ENCODE assay signal across 8 cellular contexts in the genomic region with DNA sequence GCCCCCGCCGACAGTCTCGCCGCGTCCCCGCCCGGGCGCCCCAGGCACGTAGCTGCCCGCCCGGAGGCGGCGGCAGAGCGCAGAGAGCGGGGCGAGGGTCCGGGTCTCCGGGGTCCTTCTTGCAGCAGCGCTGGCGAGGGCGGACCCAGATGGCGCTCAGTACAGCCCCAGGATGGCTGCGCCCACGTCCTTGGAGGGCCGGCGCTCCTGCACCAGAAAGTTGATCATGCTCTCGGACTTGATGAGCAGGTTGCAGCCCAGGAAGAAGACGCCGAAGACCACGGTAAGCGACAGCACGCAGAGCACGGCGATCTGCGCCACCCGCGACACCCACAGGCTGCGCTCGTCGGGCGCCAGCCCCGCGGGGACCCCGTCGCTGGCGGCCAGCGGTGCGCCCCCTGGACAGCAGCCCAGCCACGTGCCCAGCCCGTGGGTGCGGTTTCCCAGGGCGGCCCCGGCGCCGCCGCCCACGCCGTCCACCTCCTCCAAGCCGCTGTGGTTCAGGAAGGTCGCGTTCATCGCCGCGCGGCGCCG. TPM values are rescaled to one million over a fixed set of nuclear protein-coding genes. Genes with fewer than 3 reads are reported as not detected.
DNase-seq lines count a peak whose midpoint lies in the region; ATAC-seq, FAIRE-seq and TF ChIP-seq lines count a peak whose summit lies in the region.

No MANE protein-coding gene starts in this region.

- 1 to 2% methylated on average over 58 to 65 of the region's 67 CpGs for WGBS in mesodermal cell (ENCODE audit: insufficient coverage in 2 of 2), 2 experiments

- H3K9me3 Mint-ChIP-seq in CD14-positive monocyte, result peaks cover 0 to 9% (median 3%) of the 10 kb centered on the region in 7 donors

- no peak for ATAC-seq in GM21723 (IDR thresholded peaks at IDR 0.05; ENCODE audit: unreplicated experiment)

- no peak overlapping the region for H3K27ac Mint-ChIP-seq in CD14-positive monocyte

- H3K27ac ChIP-seq in caudate nucleus (ENCODE audit: low read depth, low read length) (peak overlapping the region; percentile 88), mesodermal cell (ENCODE audit: low read depth, low read length, severe bottlenecking) (no peak overlapping the region), vagina (no peak overlapping the region)

- no peak for FAIRE-seq in H54 (lab: Jason Lieb, UNC)

- intact Hi-C loops in CD14-positive monocyte (cut with micrococcal nuclease) (no loop called here), vagina (cut with DNase I) (no loop called here)

- no peaks in the 10 kb centered on the region for H3K9me3 ChIP-seq in mesodermal cell (ENCODE audit: control insufficient read depth, low read length)
- H3K9me3 ChIP-seq in vagina, result no peaks in the 10 kb centered on the region

- no peaks in the 10 kb centered on the region for H3K27me3 ChIP-seq in vagina

- H3K36me3 Mint-ChIP-seq in CD14-positive monocyte, result peaks cover 0 to 3% of the 10 kb centered on the region in 2 donors

- TF ChIP-seq POLR2A in vagina (IDR thresholded peaks at IDR 0.05) (no peak), H54 (IDR thresholded peaks at IDR 0.05; ENCODE audit: low read depth, low read length) (no peak)

- H3K27me3 Mint-ChIP-seq in CD14-positive monocyte (ENCODE audit: low read depth in 3 of 3), result peaks cover 47 to 71% (median 63%) of the 10 kb centered on the region in 3 donors

- H3K4me1 ChIP-seq in mesodermal cell (ENCODE audit: control insufficient read depth, insufficient read depth, low read length, poor library complexity, severe bottlenecking), result peaks cover 18% of the 10 kb centered on the region
- peaks cover 26% of the 10 kb centered on the region for H3K4me1 ChIP-seq in vagina

- H3K4me1 Mint-ChIP-seq in CD14-positive monocyte, result peaks cover 10% of the 10 kb centered on the region

- no peak for TF ChIP-seq CTCF in CD14-positive monocyte (IDR thresholded peaks at IDR 0.05)
- TF ChIP-seq CTCF in vagina (IDR thresholded peaks at IDR 0.05), result no peak

- peak overlapping the region; percentile 42 for H3K4me3 ChIP-seq in mesodermal cell (ENCODE audit: extremely low read depth, insufficient read depth, low read length, poor library complexity, severe bottlenecking)
- H3K4me3 ChIP-seq in vagina, result peak overlapping the region; percentile 51 to 59

- no peak for DNase-seq in CD14-positive monocyte (ENCODE audit: low spot score)
- DNase-seq in M059J (ENCODE audit: low read depth), result peak; percentile 18
- peak in 2 of 61 donors; percentile 6 to 38 for DNase-seq in caudate nucleus (lab: John Stamatoyannopoulos, UW)
- no peak for DNase-seq in vagina (ENCODE audit: extremely low spot score in 2 of 2)
- no peak for DNase-seq in H54 (ENCODE audit: insufficient read length, low spot score)
- DNase-seq in central memory CD4-positive, alpha-beta T cell, result no peak

- H3K36me3 ChIP-seq in mesodermal cell (ENCODE audit: control insufficient read depth, insufficient read depth, low read length) (no peaks in the 10 kb centered on the region), vagina (no peaks in the 10 kb centered on the region)

- peak overlapping the region; percentile 37 to 87 for H3K4me3 Mint-ChIP-seq in CD14-positive monocyte

RNA-seq across cellular contexts. Expression of a gene that starts 0.5 kb away (rescaled TPM):
- polyA plus RNA-seq in CD14-positive monocyte, result not detected
- not detected in 2 replicates for total RNA-seq in M059J (2014; rRNA removed; shearing (Covaris generic))
- polyA plus RNA-seq in mesodermal cell (2013, experiment 1 of 2), result 0.63 TPM
- 0.96 TPM for polyA plus RNA-seq in mesodermal cell (2013, experiment 2 of 2)
- total RNA-seq in vagina, result 2.0 TPM

RNA-seq across cellular contexts. Expression of a gene that starts 55.6 kb away (rescaled TPM):
- polyA plus RNA-seq in CD14-positive monocyte, result 10 to 100 TPM; 27.7 to 31.1 TPM
- total RNA-seq in M059J (2014; rRNA removed; shearing (Covaris generic)), result 41.9 and 56.5 TPM in 2 replicates
- polyA plus RNA-seq in mesodermal cell (2013, experiment 1 of 2), result 67.5 TPM
- polyA plus RNA-seq in mesodermal cell (2013, experiment 2 of 2), result 46.0 TPM
- total RNA-seq in vagina, result 48.1 TPM
